In the genomic region with DNA sequence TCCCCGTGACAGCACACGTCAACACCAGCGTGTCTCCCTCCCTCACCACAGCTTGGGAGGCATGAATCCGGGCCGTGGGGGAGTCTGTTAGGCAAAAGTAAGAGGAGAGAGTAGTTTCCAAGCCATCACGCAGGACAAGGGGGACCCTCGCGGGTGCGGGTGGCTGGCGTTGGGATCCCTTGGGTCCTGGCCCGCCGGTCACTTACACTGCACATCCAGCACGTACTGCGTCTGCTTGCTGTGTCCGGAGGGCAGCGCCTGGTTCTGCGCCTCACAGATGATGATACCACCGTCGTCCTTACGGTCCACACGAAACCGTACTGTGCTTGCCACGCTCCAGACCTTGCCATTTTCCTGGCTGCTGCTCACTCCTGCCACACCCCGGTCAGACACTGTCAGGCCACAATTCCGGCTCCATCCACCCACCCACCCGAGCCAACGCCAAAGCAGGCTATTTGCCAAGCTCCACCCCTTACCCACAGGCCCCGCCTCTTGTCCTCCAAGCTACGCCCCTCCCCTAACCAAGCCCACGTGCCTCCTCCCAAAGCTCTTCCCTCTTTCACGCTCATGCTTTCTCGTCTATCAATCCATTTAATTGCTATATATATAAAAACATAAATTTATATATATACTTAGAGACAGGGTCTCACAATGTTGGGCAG, we compare ENCODE assay signal across 8 cellular contexts.
DNase-seq lines count a peak whose midpoint lies in the region; ATAC-seq and TF ChIP-seq lines count a peak whose summit lies in the region.
"Had no signal": no experiment of that assay in that cellular context is flagged by ENCODE, and none has a peak within 500 bp of the region (broad histone marks: within the 10 kb centered on the region; RNA-seq: fewer than 3 reads in every experiment).

No MANE protein-coding gene starts in this region.

- TF ChIP-seq CTCF in RWPE1 (conservative IDR thresholded peaks at IDR 0.05; ENCODE audit: low read depth) = no peak

- CTCF ChIA-PET in RWPE1 (lab: Yijun Ruan, JAX) = no interaction called here

- POLR2A ChIA-PET in RWPE1 (lab: Yijun Ruan, JAX; ENCODE audit: low non-redundant PET) = no interaction called here

- peak; percentile 20 for DNase-seq in DMS 273 (lab: John Stamatoyannopoulos, UW; ENCODE audit: unreplicated experiment)
- no peak for DNase-seq in DMS 273 treated with DMSO at 0.1 percent for 48 hours (lab: John Stamatoyannopoulos, UW)
- DNase-seq in RWPE1 (ENCODE audit: low spot score) = peak; percentile 53
- DNase-seq in islet precursor cell = peak; percentile 70
- DNase-seq in NCI-H524 treated with DMSO at 0.1 percent for 48 hours (lab: John Stamatoyannopoulos, UW) = no peak
- DNase-seq: 8988T had no signal

- H3K27ac ChIP-seq in RWPE1 = no peak overlapping the region
- H3K27ac ChIP-seq: esophagus muscularis mucosa had no signal

- no peak for ATAC-seq in GM19452 (IDR thresholded peaks at IDR 0.05; ENCODE audit: unreplicated experiment)

Comparison
In these comparisons a context has a peak if more than half of its experiments do, and no peak if none do; other contexts are left out.
1. DNase-seq: peak in DMS 273 (single experiment), RWPE1 (single experiment) and islet precursor cell (single experiment); none in DMS 273 treated with DMSO at 0.1 percent for 48 hours (single experiment) and NCI-H524 treated with DMSO at 0.1 percent for 48 hours (single experiment).